Comparison of ENCODE assay signal across 1 cellular context in the genomic region with DNA sequence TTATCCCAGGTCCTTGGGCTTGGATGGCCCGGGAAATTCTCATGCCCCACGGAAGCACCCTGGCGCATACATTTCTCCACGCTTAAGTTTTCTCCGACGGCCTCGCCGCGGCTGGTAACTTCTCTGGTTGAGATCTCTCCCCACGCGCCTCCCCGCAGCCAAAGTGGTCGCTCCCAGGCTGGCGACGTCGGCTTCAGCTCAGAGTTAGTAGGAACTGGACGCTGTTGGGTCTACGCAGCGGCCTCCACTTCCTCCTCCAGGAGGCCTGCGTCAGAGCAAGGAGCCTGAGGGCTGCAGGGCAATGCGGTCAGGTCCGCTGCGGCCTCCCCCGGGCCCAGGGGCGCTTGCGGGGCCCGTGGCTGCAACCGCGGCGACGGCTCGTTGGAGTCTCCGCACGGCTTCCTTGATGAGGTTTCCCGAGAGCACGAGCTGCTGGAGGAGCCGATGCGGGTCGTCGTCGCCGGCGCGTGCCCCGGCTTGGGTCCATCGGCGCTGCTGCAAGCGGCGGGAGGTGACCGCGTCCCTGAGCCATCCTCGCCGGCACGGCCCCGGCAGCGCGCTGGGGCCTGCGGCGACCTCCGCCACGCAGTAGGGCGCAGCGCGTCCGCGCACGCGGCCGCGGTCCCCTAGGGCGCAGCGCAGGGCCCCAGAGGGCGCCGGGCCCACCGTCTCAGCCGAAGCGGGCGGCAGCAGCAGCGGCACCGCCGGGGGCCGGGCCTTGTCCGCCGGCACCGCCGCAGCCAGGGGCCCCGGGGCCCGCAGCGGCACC.
TF ChIP-seq lines count a peak whose summit lies in the region.

No MANE protein-coding gene starts in this region.

TF ChIP-seq in K562, 482 proteins besides CTCF, POLR2A, EP300 and RAD21 (continues in another document):
- TF ChIP-seq CEBPG (CRISPR knock-in tag; IDR thresholded peaks at IDR 0.05), result no peak
- no peak for TF ChIP-seq CEBPG (tag; conservative IDR thresholded peaks at IDR 0.05 in 1 of 2, IDR thresholded peaks at IDR 0.05 in 1 of 2)
- no peak for TF ChIP-seq ZSCAN32 (CRISPR knock-in tag; IDR thresholded peaks at IDR 0.05)
- TF ChIP-seq ZNF436 (CRISPR knock-in tag; IDR thresholded peaks at IDR 0.05), result no peak
- TF ChIP-seq NCOA6 (IDR thresholded peaks at IDR 0.05), result no peak
- TF ChIP-seq, protein P1, sequence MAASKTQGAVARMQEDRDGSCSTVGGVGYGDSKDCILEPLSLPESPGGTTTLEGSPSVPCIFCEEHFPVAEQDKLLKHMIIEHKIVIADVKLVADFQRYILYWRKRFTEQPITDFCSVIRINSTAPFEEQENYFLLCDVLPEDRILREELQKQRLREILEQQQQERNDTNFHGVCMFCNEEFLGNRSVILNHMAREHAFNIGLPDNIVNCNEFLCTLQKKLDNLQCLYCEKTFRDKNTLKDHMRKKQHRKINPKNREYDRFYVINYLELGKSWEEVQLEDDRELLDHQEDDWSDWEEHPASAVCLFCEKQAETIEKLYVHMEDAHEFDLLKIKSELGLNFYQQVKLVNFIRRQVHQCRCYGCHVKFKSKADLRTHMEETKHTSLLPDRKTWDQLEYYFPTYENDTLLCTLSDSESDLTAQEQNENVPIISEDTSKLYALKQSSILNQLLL (CRISPR knock-in tag; IDR thresholded peaks at IDR 0.05; ENCODE audit: borderline replicate concordance), result no peak
- no peak for TF ChIP-seq BDP1 (IDR thresholded peaks at IDR 0.05; ENCODE audit: insufficient read depth, insufficient read length)
- no peak for TF ChIP-seq ZNF140 (CRISPR knock-in tag; IDR thresholded peaks at IDR 0.05)
- TF ChIP-seq, protein P2, sequence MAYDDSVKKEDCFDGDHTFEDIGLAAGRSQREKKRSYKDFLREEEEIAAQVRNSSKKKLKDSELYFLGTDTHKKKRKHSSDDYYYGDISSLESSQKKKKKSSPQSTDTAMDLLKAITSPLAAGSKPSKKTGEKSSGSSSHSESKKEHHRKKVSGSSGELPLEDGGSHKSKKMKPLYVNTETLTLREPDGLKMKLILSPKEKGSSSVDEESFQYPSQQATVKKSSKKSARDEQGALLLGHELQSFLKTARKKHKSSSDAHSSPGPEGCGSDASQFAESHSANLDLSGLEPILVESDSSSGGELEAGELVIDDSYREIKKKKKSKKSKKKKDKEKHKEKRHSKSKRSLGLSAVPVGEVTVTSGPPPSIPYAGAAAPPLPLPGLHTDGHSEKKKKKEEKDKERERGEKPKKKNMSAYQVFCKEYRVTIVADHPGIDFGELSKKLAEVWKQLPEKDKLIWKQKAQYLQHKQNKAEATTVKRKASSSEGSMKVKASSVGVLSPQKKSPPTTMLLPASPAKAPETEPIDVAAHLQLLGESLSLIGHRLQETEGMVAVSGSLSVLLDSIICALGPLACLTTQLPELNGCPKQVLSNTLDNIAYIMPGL (CRISPR knock-in tag; IDR thresholded peaks at IDR 0.05), result no peak
- TF ChIP-seq, protein P3, sequence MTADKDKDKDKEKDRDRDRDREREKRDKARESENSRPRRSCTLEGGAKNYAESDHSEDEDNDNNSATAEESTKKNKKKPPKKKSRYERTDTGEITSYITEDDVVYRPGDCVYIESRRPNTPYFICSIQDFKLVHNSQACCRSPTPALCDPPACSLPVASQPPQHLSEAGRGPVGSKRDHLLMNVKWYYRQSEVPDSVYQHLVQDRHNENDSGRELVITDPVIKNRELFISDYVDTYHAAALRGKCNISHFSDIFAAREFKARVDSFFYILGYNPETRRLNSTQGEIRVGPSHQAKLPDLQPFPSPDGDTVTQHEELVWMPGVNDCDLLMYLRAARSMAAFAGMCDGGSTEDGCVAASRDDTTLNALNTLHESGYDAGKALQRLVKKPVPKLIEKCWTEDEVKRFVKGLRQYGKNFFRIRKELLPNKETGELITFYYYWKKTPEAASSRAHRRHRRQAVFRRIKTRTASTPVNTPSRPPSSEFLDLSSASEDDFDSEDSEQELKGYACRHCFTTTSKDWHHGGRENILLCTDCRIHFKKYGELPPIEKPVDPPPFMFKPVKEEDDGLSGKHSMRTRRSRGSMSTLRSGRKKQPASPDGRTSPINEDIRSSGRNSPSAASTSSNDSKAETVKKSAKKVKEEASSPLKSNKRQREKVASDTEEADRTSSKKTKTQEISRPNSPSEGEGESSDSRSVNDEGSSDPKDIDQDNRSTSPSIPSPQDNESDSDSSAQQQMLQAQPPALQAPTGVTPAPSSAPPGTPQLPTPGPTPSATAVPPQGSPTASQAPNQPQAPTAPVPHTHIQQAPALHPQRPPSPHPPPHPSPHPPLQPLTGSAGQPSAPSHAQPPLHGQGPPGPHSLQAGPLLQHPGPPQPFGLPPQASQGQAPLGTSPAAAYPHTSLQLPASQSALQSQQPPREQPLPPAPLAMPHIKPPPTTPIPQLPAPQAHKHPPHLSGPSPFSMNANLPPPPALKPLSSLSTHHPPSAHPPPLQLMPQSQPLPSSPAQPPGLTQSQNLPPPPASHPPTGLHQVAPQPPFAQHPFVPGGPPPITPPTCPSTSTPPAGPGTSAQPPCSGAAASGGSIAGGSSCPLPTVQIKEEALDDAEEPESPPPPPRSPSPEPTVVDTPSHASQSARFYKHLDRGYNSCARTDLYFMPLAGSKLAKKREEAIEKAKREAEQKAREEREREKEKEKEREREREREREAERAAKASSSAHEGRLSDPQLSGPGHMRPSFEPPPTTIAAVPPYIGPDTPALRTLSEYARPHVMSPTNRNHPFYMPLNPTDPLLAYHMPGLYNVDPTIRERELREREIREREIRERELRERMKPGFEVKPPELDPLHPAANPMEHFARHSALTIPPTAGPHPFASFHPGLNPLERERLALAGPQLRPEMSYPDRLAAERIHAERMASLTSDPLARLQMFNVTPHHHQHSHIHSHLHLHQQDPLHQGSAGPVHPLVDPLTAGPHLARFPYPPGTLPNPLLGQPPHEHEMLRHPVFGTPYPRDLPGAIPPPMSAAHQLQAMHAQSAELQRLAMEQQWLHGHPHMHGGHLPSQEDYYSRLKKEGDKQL (CRISPR knock-in tag; IDR thresholded peaks at IDR 0.05; ENCODE audit: borderline replicate concordance), result no peak
- TF ChIP-seq SOX6 (IDR thresholded peaks at IDR 0.05), result no peak
- TF ChIP-seq CBX3 (IDR thresholded peaks at IDR 0.05; ENCODE audit: borderline replicate concordance in 1 of 2, low read length in 2 of 2), result no peak; a peak in 1 of 3 replicates
- TF ChIP-seq, protein P4, sequence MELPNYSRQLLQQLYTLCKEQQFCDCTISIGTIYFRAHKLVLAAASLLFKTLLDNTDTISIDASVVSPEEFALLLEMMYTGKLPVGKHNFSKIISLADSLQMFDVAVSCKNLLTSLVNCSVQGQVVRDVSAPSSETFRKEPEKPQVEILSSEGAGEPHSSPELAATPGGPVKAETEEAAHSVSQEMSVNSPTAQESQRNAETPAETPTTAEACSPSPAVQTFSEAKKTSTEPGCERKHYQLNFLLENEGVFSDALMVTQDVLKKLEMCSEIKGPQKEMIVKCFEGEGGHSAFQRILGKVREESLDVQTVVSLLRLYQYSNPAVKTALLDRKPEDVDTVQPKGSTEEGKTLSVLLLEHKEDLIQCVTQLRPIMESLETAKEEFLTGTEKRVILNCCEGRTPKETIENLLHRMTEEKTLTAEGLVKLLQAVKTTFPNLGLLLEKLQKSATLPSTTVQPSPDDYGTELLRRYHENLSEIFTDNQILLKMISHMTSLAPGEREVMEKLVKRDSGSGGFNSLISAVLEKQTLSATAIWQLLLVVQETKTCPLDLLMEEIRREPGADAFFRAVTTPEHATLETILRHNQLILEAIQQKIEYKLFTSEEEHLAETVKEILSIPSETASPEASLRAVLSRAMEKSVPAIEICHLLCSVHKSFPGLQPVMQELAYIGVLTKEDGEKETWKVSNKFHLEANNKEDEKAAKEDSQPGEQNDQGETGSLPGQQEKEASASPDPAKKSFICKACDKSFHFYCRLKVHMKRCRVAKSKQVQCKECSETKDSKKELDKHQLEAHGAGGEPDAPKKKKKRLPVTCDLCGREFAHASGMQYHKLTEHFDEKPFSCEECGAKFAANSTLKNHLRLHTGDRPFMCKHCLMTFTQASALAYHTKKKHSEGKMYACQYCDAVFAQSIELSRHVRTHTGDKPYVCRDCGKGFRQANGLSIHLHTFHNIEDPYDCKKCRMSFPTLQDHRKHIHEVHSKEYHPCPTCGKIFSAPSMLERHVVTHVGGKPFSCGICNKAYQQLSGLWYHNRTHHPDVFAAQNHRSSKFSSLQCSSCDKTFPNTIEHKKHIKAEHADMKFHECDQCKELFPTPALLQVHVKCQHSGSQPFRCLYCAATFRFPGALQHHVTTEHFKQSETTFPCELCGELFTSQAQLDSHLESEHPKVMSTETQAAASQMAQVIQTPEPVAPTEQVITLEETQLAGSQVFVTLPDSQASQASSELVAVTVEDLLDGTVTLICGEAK (IDR thresholded peaks at IDR 0.05), result no peak
- TF ChIP-seq, protein P4 (CRISPR knock-in tag; IDR thresholded peaks at IDR 0.05), result no peak
- no peak for TF ChIP-seq TAF9B (IDR thresholded peaks at IDR 0.05; ENCODE audit: partially characterized antibody)
- TF ChIP-seq, protein P5, sequence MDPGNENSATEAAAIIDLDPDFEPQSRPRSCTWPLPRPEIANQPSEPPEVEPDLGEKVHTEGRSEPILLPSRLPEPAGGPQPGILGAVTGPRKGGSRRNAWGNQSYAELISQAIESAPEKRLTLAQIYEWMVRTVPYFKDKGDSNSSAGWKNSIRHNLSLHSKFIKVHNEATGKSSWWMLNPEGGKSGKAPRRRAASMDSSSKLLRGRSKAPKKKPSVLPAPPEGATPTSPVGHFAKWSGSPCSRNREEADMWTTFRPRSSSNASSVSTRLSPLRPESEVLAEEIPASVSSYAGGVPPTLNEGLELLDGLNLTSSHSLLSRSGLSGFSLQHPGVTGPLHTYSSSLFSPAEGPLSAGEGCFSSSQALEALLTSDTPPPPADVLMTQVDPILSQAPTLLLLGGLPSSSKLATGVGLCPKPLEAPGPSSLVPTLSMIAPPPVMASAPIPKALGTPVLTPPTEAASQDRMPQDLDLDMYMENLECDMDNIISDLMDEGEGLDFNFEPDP (CRISPR knock-in tag; IDR thresholded peaks at IDR 0.05), result no peak
- TF ChIP-seq ETV6 (IDR thresholded peaks at IDR 0.05; ENCODE audit: borderline replicate concordance in 1 of 2, low read depth in 2 of 2, low read length in 1 of 2), result no peak
- no peak for TF ChIP-seq ETV6 (CRISPR knock-in tag; IDR thresholded peaks at IDR 0.05; ENCODE audit: borderline replicate concordance)
- TF ChIP-seq, protein P6, sequence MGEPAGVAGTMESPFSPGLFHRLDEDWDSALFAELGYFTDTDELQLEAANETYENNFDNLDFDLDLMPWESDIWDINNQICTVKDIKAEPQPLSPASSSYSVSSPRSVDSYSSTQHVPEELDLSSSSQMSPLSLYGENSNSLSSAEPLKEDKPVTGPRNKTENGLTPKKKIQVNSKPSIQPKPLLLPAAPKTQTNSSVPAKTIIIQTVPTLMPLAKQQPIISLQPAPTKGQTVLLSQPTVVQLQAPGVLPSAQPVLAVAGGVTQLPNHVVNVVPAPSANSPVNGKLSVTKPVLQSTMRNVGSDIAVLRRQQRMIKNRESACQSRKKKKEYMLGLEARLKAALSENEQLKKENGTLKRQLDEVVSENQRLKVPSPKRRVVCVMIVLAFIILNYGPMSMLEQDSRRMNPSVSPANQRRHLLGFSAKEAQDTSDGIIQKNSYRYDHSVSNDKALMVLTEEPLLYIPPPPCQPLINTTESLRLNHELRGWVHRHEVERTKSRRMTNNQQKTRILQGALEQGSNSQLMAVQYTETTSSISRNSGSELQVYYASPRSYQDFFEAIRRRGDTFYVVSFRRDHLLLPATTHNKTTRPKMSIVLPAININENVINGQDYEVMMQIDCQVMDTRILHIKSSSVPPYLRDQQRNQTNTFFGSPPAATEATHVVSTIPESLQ (CRISPR knock-in tag; IDR thresholded peaks at IDR 0.05), result no peak
- TF ChIP-seq CEBPB (tag; IDR thresholded peaks at IDR 0.05), result no peak
- TF ChIP-seq RBM17 (IDR thresholded peaks at IDR 0.05; ENCODE audit: borderline replicate concordance, low read depth, low read length), result no peak
- peak; percentile 7 for TF ChIP-seq HNRNPLL (IDR thresholded peaks at IDR 0.05; ENCODE audit: low read depth, low read length, poor library complexity, severe bottlenecking)
- TF ChIP-seq, protein P7, sequence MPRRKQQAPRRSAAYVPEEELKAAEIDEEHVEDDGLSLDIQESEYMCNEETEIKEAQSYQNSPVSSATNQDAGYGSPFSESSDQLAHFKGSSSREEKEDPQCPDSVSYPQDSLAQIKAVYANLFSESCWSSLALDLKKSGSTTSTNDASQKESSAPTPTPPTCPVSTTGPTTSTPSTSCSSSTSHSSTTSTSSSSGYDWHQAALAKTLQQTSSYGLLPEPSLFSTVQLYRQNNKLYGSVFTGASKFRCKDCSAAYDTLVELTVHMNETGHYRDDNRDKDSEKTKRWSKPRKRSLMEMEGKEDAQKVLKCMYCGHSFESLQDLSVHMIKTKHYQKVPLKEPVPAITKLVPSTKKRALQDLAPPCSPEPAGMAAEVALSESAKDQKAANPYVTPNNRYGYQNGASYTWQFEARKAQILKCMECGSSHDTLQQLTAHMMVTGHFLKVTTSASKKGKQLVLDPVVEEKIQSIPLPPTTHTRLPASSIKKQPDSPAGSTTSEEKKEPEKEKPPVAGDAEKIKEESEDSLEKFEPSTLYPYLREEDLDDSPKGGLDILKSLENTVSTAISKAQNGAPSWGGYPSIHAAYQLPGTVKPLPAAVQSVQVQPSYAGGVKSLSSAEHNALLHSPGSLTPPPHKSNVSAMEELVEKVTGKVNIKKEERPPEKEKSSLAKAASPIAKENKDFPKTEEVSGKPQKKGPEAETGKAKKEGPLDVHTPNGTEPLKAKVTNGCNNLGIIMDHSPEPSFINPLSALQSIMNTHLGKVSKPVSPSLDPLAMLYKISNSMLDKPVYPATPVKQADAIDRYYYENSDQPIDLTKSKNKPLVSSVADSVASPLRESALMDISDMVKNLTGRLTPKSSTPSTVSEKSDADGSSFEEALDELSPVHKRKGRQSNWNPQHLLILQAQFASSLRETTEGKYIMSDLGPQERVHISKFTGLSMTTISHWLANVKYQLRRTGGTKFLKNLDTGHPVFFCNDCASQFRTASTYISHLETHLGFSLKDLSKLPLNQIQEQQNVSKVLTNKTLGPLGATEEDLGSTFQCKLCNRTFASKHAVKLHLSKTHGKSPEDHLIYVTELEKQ (CRISPR knock-in tag; IDR thresholded peaks at IDR 0.05), result no peak
